ENCODE assay signal across 8 cellular contexts in the genomic region with DNA sequence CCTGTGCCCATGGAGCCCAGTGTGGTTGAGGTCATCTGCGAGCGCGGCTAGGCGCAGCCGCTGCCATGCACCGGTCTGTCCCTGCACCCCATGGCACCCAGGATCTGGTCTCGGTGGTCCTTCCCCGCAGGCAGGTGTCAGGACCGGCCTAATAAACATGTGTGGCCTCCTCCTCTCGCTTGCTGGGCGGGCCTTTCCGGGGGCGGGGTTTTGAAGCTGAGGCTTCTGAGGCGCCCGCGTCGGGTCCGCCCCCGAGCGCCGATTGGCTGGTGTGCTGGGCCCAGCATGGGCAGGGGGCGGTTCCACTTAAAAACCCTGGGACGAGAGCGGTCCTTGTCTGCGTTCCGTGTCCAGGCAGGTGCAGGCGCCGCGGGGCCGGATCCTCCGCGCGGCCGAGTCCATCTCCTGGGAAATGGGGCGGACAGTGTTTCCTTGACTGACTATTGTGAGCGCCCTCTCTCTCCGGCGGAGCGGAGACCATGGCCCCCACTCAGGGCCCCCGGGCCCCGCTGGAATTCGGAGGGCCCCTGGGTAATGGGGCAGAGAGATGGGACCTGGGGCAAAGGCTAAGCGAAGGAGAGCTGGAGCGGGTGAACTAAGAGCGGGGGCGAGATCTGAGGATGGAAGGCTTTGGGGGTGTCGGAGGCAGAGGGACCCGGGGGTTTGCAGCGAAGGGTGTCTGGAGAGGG. TPM values are rescaled to one million over a fixed set of nuclear protein-coding genes. Genes with fewer than 3 reads are reported as not detected.
A peak's percentile ranks its signal among the peaks of the same experiment; 100 is the strongest.
DNase-seq lines count a peak whose midpoint lies in the region; ATAC-seq, FAIRE-seq and TF ChIP-seq lines count a peak whose summit lies in the region.

A gene (plus strand): TSS at position 336 of the 689 bp plus-strand sequence. CDS start 144 bp downstream, at position 480.

- ATAC-seq in HG02588 (IDR thresholded peaks at IDR 0.05; ENCODE audit: unreplicated experiment): peak; percentile 50

- H3K27ac ChIP-seq in adipose tissue (ENCODE audit: low read depth, low read length): no peak within 1 kb of the TSS
- H3K27ac ChIP-seq in cardiac muscle cell: peak within 1 kb of the TSS; percentile 71
- H3K27ac ChIP-seq in tibial nerve: peak within 1 kb of the TSS; percentile 39 to 82 (median 70)

- no peaks in the 10 kb centered on the region for H3K27me3 ChIP-seq in cardiac muscle cell
- H3K27me3 ChIP-seq in tibial nerve: no peaks in the 10 kb centered on the region

- peak; percentile 30 to 86 for TF ChIP-seq EP300 in tibial nerve (IDR thresholded peaks at IDR 0.05)

- no peaks in the 10 kb centered on the region for H3K36me3 ChIP-seq in cardiac muscle cell
- H3K36me3 ChIP-seq in tibial nerve: peaks cover 0 to 56% (median 7%) of the 10 kb centered on the region in 3 donors

- TF ChIP-seq POLR2A in tibial nerve (IDR thresholded peaks at IDR 0.05): peak; percentile 29 to 76

- peak; percentile 85 for DNase-seq in NCI-H1436 treated with DMSO at 0.1 percent for 48 hours (lab: John Stamatoyannopoulos, UW)
- DNase-seq in T-helper 1 cell: peak; percentile 92 to 95 (median 93)
- peak; percentile 92 to 99 for DNase-seq in cardiac muscle cell (ENCODE audit: low read depth in 1 of 2, low spot score in 1 of 2)
- DNase-seq in pons (ENCODE audit: low spot score): peak; percentile 97
- DNase-seq in tibial nerve (ENCODE audit: low spot score in 2 of 2): peak; percentile 92 to 93

- H3K4me1 ChIP-seq in cardiac muscle cell (ENCODE audit: low read depth) (peaks cover 13% of the 10 kb centered on the region), tibial nerve (peaks cover 0 to 45% (median 33%) of the 10 kb centered on the region in 4 donors)

- H3K9me3 ChIP-seq in cardiac muscle cell (ENCODE audit: low read depth) (no peaks in the 10 kb centered on the region), tibial nerve (no peaks in the 10 kb centered on the region)

- TF ChIP-seq CTCF in cardiac muscle cell (IDR thresholded peaks at IDR 0.05; ENCODE audit: low read depth, low read length) (no peak), tibial nerve (IDR thresholded peaks at IDR 0.05) (no peak)

- H3K4me3 ChIP-seq in cardiac muscle cell (peak within 1 kb of the TSS; percentile 89), tibial nerve (peak within 1 kb of the TSS; percentile 43 to 60 (median 57))

- WGBS in adipose tissue, 3 donors: 8 to 12% (median 11%) methylated on average over 43 to 49 of the region's 49 CpGs
- WGBS in tibial nerve, 2 donors: 0 to 9% methylated on average over 37 to 48 of the region's 49 CpGs

- FAIRE-seq in G401.6 (lab: Jason Lieb, UNC): peak; percentile 95

RNA-seq across cellular contexts. Expression of the gene that starts here (rescaled TPM):
- polyA plus RNA-seq in adipose tissue (100 to 1,000 TPM in 1 of 3 donors, 10 to 100 TPM in 2; 25.3 to 151 (median 78.4) TPM), cardiac muscle cell (197 and 277 TPM in 2 replicates)
- total RNA-seq in cardiac muscle cell (186 and 295 TPM in 2 replicates), tibial nerve (10 to 100 TPM; 13.6 to 93.0 (median 41.5) TPM)
